Comparison of ENCODE assay signal across 15 cellular contexts in genomic region chr4:46975841-46976551, GRCh38. TPM values are rescaled to one million over a fixed set of nuclear protein-coding genes. Genes with fewer than 3 reads are reported as not detected.
DNase-seq lines count a peak whose midpoint lies in the region; ATAC-seq and TF ChIP-seq lines count a peak whose summit lies in the region.
"Had no signal": no experiment of that assay in that cellular context is flagged by ENCODE, and none has a peak within 500 bp of the region (broad histone marks: within the 10 kb centered on the region; RNA-seq: fewer than 3 reads in every experiment).

No MANE protein-coding gene starts in this region.

- H3K27me3 Mint-ChIP-seq in GM23338 (ENCODE audit: insufficient read depth, low read depth, poor library complexity) = no peaks in the 10 kb centered on the region

- no peaks in the 10 kb centered on the region for H3K9me3 Mint-ChIP-seq in GM23338
- H3K9me3 Mint-ChIP-seq: activated CD4-positive, alpha-beta memory T cell treated with anti-CD3 and anti-CD28 coated beads for 36 hours; activated naive CD8-positive, alpha-beta T cell treated with anti-CD3 and anti-CD28 coated beads, Interleukin-2, amount 10 ng/mL, durations not matched to agents 7 days and 5 days; stimulated activated effector memory CD8-positive, alpha-beta T cell treated with anti-CD3 and anti-CD28 coated beads, Interleukin-12 subunit alpha, Interleukin-12 subunit beta, amount 100 ng/mL, for 72 hours had no signal

- H4K20me1 ChIP-seq in GM23338 (replicated peaks; ENCODE audit: insufficient read depth) = no peaks in the 10 kb centered on the region

- no peaks in the 10 kb centered on the region for H3K4me1 Mint-ChIP-seq in GM23338
- H3K4me1 Mint-ChIP-seq: activated naive CD8-positive, alpha-beta T cell treated with anti-CD3 and anti-CD28 coated beads, Interleukin-2, amount 10 ng/mL, durations not matched to agents 7 days and 5 days; stimulated activated effector memory CD8-positive, alpha-beta T cell treated with anti-CD3 and anti-CD28 coated beads, Interleukin-12 subunit alpha, Interleukin-12 subunit beta, amount 100 ng/mL, for 72 hours had no signal

- H3K4me1 ChIP-seq in A673 (ENCODE audit: insufficient read depth, low read length, poor library complexity, severe bottlenecking) (no peaks in the 10 kb centered on the region), GM23338 (ENCODE audit: insufficient read depth) (0 out of 2 replicates have a peak, but pooled peaks cover 7% of the 10 kb centered on the region)

- BruUV-seq in A673 (replicated peaks; lab: Mats Ljungman, UMichigan) = no TSS peak

- H3K36me3 Mint-ChIP-seq in GM23338 (ENCODE audit: low read depth) = no peaks in the 10 kb centered on the region
- H3K36me3 Mint-ChIP-seq: activated CD4-positive, alpha-beta memory T cell treated with anti-CD3 and anti-CD28 coated beads for 36 hours; activated naive CD8-positive, alpha-beta T cell treated with anti-CD3 and anti-CD28 coated beads, Interleukin-2, amount 10 ng/mL, durations not matched to agents 7 days and 5 days; stimulated activated effector memory CD8-positive, alpha-beta T cell treated with anti-CD3 and anti-CD28 coated beads, Interleukin-12 subunit alpha, Interleukin-12 subunit beta, amount 100 ng/mL, for 72 hours had no signal

- no peak overlapping the region for H3K4me3 Mint-ChIP-seq in GM23338
- H3K4me3 Mint-ChIP-seq: activated CD4-positive, alpha-beta memory T cell treated with anti-CD3 and anti-CD28 coated beads for 36 hours; activated naive CD8-positive, alpha-beta T cell treated with anti-CD3 and anti-CD28 coated beads, Interleukin-2, amount 10 ng/mL, durations not matched to agents 7 days and 5 days; stimulated activated effector memory CD8-positive, alpha-beta T cell treated with anti-CD3 and anti-CD28 coated beads, Interleukin-12 subunit alpha, Interleukin-12 subunit beta, amount 100 ng/mL, for 72 hours had no signal

- POLR2A ChIA-PET in A673 (lab: Charles Lee; ENCODE audit: low non-redundant PET) = no interaction called here

- H3K4me3 ChIP-seq in A673 (ENCODE audit: low read depth, low read length, poor library complexity, severe bottlenecking) = no peak overlapping the region
- H3K4me3 ChIP-seq in GM23338 = no peak overlapping the region

- no peaks in the 10 kb centered on the region for H3F3A ChIP-seq in GM23338 (replicated peaks; ENCODE audit: low read depth)

- intact Hi-C loops in A673 (cut with micrococcal nuclease; ENCODE audit: unreplicated experiment) = no loop called here

- peak; percentile 68 for ATAC-seq in GM19324 (IDR thresholded peaks at IDR 0.05; ENCODE audit: low FRiP score, unreplicated experiment)
- peak; percentile 80 for ATAC-seq in HG03066 (IDR thresholded peaks at IDR 0.05; ENCODE audit: low read depth, unreplicated experiment)
- ATAC-seq in GM23338 = no peak
- ATAC-seq: stimulated activated effector memory CD8-positive, alpha-beta T cell treated with anti-CD3 and anti-CD28 coated beads, Interleukin-12 subunit alpha, Interleukin-12 subunit beta, amount 100 ng/mL, for 72 hours had no signal

- no peaks in the 10 kb centered on the region for H3K9me2 ChIP-seq in GM23338 (ENCODE audit: insufficient read depth)

- H3K27me3 ChIP-seq in A673 (replicated peaks; ENCODE audit: insufficient read depth, low read depth, low read length, poor library complexity) (no peaks in the 10 kb centered on the region), GM23338 (ENCODE audit: insufficient read depth) (no peaks in the 10 kb centered on the region)

- no peaks in the 10 kb centered on the region for H3K9me3 ChIP-seq in A673 (ENCODE audit: low read depth, low read length, poor library complexity, severe bottlenecking)

- DNase-seq in A673 (ENCODE audit: low spot score) (peak; percentile 16), NOMO-1 treated with DMSO at 0.1 percent for 48 hours (lab: John Stamatoyannopoulos, UW; ENCODE audit: unreplicated experiment) (peak; percentile 78), 8988T (no peak), GM23338 (ENCODE audit: low spot score) (no peak), NCI-H526 treated with DMSO at 0.1 percent for 48 hours (lab: John Stamatoyannopoulos, UW) (no peak)
- no peak for DNase-seq in stimulated activated CD4-positive, alpha-beta T cell treated with anti-CD3 and anti-CD28 coated beads, Interleukin-4, amount 100 ng/mL, for 4 hours
- DNase-seq: activated CD4-positive, alpha-beta memory T cell treated with anti-CD3 and anti-CD28 coated beads for 36 hours; activated naive CD8-positive, alpha-beta T cell treated with anti-CD3 and anti-CD28 coated beads, Interleukin-2, amount 10 ng/mL, durations not matched to agents 7 days and 5 days; DND-41; glutamatergic neuron; NCI-H69 had no signal

- H3K36me3 ChIP-seq in A673 (ENCODE audit: insufficient read depth, low read length, poor library complexity, severe bottlenecking) = no peaks in the 10 kb centered on the region
- no peaks in the 10 kb centered on the region for H3K36me3 ChIP-seq in GM23338 (ENCODE audit: insufficient read depth)

- no peak overlapping the region for H2AFZ ChIP-seq in GM23338

- H3K27ac ChIP-seq in A673 (ENCODE audit: low read depth, low read length, poor library complexity, severe bottlenecking) (no peak overlapping the region), GM23338 (ENCODE audit: low read depth) (no peak overlapping the region)

- H3K79me2 ChIP-seq in GM23338 (replicated peaks; ENCODE audit: insufficient read depth) = no peaks in the 10 kb centered on the region

- H3K4me2 ChIP-seq in GM23338 = no peak overlapping the region

- TF ChIP-seq CTCF in A673 (conservative IDR thresholded peaks at IDR 0.05; ENCODE audit: low read depth, low read length) (no peak), GM23338 (conservative IDR thresholded peaks at IDR 0.05; ENCODE audit: low read depth in 2 of 2) (no peak)

- CTCF ChIA-PET in A673 (lab: Charles Lee) = interaction anchor here (0.6 kb wide), 2 partner anchors 108 to 1829 kb away, joined by 4 read pairs; no protein-coding TSS in a partner anchor

- no peak overlapping the region for H3K27ac Mint-ChIP-seq in GM23338
- H3K27ac Mint-ChIP-seq: activated CD4-positive, alpha-beta memory T cell treated with anti-CD3 and anti-CD28 coated beads for 36 hours; activated naive CD8-positive, alpha-beta T cell treated with anti-CD3 and anti-CD28 coated beads, Interleukin-2, amount 10 ng/mL, durations not matched to agents 7 days and 5 days; stimulated activated effector memory CD8-positive, alpha-beta T cell treated with anti-CD3 and anti-CD28 coated beads, Interleukin-12 subunit alpha, Interleukin-12 subunit beta, amount 100 ng/mL, for 72 hours had no signal

RNA-seq across cellular contexts. Expression of gene GABRA4, which starts 17.4 kb away (rescaled TPM):
- total RNA-seq in A673 (2021) = 0.58 and 2.5 TPM in 2 replicates
- total RNA-seq in GM23338 (2014; rRNA removed; shearing (Covaris generic)) = 0.50 and 1.5 TPM in 2 replicates
- 0.61 and 1.9 TPM in 2 replicates for polyA plus RNA-seq in GM23338 (2016; fragmentation: Nextera tagmentation; extraction: Ambion mirVana)
- total RNA-seq: activated CD4-positive, alpha-beta memory T cell treated with anti-CD3 and anti-CD28 coated beads for 36 hours; activated naive CD8-positive, alpha-beta T cell treated with anti-CD3 and anti-CD28 coated beads, Interleukin-2, amount 10 ng/mL, durations not matched to agents 7 days and 5 days had no signal
- polyA plus RNA-seq: liver had no signal

RNA-seq across cellular contexts. Expression of gene GABRB1, which starts 55.4 kb away (rescaled TPM):
- total RNA-seq in A673 (2021) = 1.0 and 3.5 TPM in 2 replicates
- total RNA-seq in GM23338 (2014; rRNA removed; shearing (Covaris generic)) = 0.97 and 1.0 TPM in 2 replicates
- 0.14 and 0.26 TPM in 2 replicates for polyA plus RNA-seq in GM23338 (2016; fragmentation: Nextera tagmentation; extraction: Ambion mirVana)
- total RNA-seq: activated CD4-positive, alpha-beta memory T cell treated with anti-CD3 and anti-CD28 coated beads for 36 hours; activated naive CD8-positive, alpha-beta T cell treated with anti-CD3 and anti-CD28 coated beads, Interleukin-2, amount 10 ng/mL, durations not matched to agents 7 days and 5 days had no signal
- polyA plus RNA-seq: liver had no signal

Comparison
In these comparisons a context has a peak if more than half of its experiments do, and no peak if none do; other contexts are left out.
1. DNase-seq: peak in A673 (single experiment) and NOMO-1 treated with DMSO at 0.1 percent for 48 hours (single experiment); none in stimulated activated CD4-positive, alpha-beta T cell treated with anti-CD3 and anti-CD28 coated beads, Interleukin-4, amount 100 ng/mL, for 4 hours (0 of 2), 8988T (single experiment), GM23338 (single experiment) and NCI-H526 treated with DMSO at 0.1 percent for 48 hours (single experiment).